Comparison of ENCODE assay signal across 10 cellular contexts in genomic region chr17:77644981-77645380, GRCh38.
DNase-seq lines count a peak whose midpoint lies in the region; ATAC-seq and TF ChIP-seq lines count a peak whose summit lies in the region.
"Had no signal": no experiment of that assay in that cellular context is flagged by ENCODE, and none has a peak within 500 bp of the region (broad histone marks: within the 10 kb centered on the region; RNA-seq: fewer than 3 reads in every experiment).

No MANE protein-coding gene starts in this region.

- no peak overlapping the region for H2AFZ ChIP-seq in Karpas-422 (ENCODE audit: low read length)
- H2AFZ ChIP-seq in PC-9: no peak overlapping the region
- H2AFZ ChIP-seq: hepatocyte had no signal

- peaks cover 4% of the 10 kb centered on the region for H3K9me3 Mint-ChIP-seq in activated CD4-positive, alpha-beta T cell treated with anti-CD3 and anti-CD28 coated beads for 36 hours (ENCODE audit: low read depth)
- H3K9me3 Mint-ChIP-seq in type B pancreatic cell: peaks cover 5% of the 10 kb centered on the region

- peak; percentile 56 for ATAC-seq in activated CD4-positive, alpha-beta T cell treated with anti-CD3 and anti-CD28 coated beads for 36 hours

- H3K4me1 ChIP-seq in Karpas-422 (ENCODE audit: low read length): no peaks in the 10 kb centered on the region
- H3K4me1 ChIP-seq in PC-9 (replicated peaks; ENCODE audit: insufficient read depth): no peaks in the 10 kb centered on the region

- no peaks in the 10 kb centered on the region for H3F3A ChIP-seq in PC-9 (ENCODE audit: insufficient read depth, low read depth)

- peak overlapping the region; percentile 59 for H3K4me3 Mint-ChIP-seq in activated CD4-positive, alpha-beta T cell treated with anti-CD3 and anti-CD28 coated beads for 36 hours
- H3K4me3 Mint-ChIP-seq in type B pancreatic cell: no peak overlapping the region

- no peak overlapping the region for H3K9ac ChIP-seq in Karpas-422 (ENCODE audit: low read length)

- no peaks in the 10 kb centered on the region for H3K79me2 ChIP-seq in Karpas-422 (ENCODE audit: low read length)
- no peaks in the 10 kb centered on the region for H3K79me2 ChIP-seq in PC-9 (ENCODE audit: low read depth)
- H3K79me2 ChIP-seq: hepatocyte had no signal

- peak overlapping the region; percentile 91 for H3K27ac Mint-ChIP-seq in activated CD4-positive, alpha-beta T cell treated with anti-CD3 and anti-CD28 coated beads for 36 hours
- H3K27ac Mint-ChIP-seq in type B pancreatic cell: no peak overlapping the region

- H3K27ac ChIP-seq in Karpas-422 (ENCODE audit: low read length) (no peak overlapping the region), PC-9 (no peak overlapping the region)
- H3K27ac ChIP-seq: hepatocyte had no signal

- H3K27me3 ChIP-seq in Karpas-422 (ENCODE audit: low read length) (no peaks in the 10 kb centered on the region), PC-9 (ENCODE audit: insufficient read depth, low read depth) (peaks cover 64% of the 10 kb centered on the region)

- intact Hi-C loops in activated CD4-positive, alpha-beta T cell treated with anti-CD3 and anti-CD28 coated beads for 36 hours (cut with DNase I, micrococcal nuclease): loop anchor here (1.0 to 10.0 kb wide), 10 partner anchors 11 to 313 kb away; partner anchors contain the start of gene TNRC6C (in 1 of the 2)
- intact Hi-C loops in PC-9 (cut with micrococcal nuclease; ENCODE audit: unreplicated experiment): no loop called here

- POLR2A ChIA-PET in activated CD4-positive, alpha-beta T cell treated with anti-CD3 and anti-CD28 coated beads for 36 hours (lab: Charles Lee): interaction anchor here (0.6 to 1.0 kb wide), 4 partner anchors 22 to 530 kb away, joined by 3 to 4 read pairs (median 4); no protein-coding TSS in a partner anchor
- POLR2A ChIA-PET in PC-9 (lab: Charles Lee; ENCODE audit: unreplicated experiment): no interaction called here

- TF ChIP-seq CTCF in type B pancreatic cell (conservative IDR thresholded peaks at IDR 0.05) (peak; percentile 21), PC-9 (conservative IDR thresholded peaks at IDR 0.05) (no peak)

- H3K9me2 ChIP-seq in Karpas-422 (replicated peaks; ENCODE audit: insufficient read depth, low read length) (no peaks in the 10 kb centered on the region), PC-9 (ENCODE audit: insufficient read depth) (no peaks in the 10 kb centered on the region)

- CTCF ChIA-PET in activated CD4-positive, alpha-beta T cell treated with anti-CD3 and anti-CD28 coated beads for 36 hours (lab: Charles Lee): interaction anchor here (0.5 to 1.6 kb wide), 3 partner anchors 20 to 368 kb away, joined by 3 to 4 read pairs (median 3); no protein-coding TSS in a partner anchor
- CTCF ChIA-PET in PC-9 (lab: Charles Lee): no interaction called here

- H3K9me3 ChIP-seq in Karpas-422 (ENCODE audit: low read length) (no peaks in the 10 kb centered on the region), PC-9 (ENCODE audit: insufficient read depth, low read depth) (no peaks in the 10 kb centered on the region)

- H3K4me1 Mint-ChIP-seq in activated CD4-positive, alpha-beta T cell treated with anti-CD3 and anti-CD28 coated beads for 36 hours: peaks cover 20% of the 10 kb centered on the region
- no peaks in the 10 kb centered on the region for H3K4me1 Mint-ChIP-seq in type B pancreatic cell (ENCODE audit: unreplicated experiment)

- no peak overlapping the region for H3K4me3 ChIP-seq in Karpas-422 (ENCODE audit: low read length)
- no peak overlapping the region for H3K4me3 ChIP-seq in PC-9
- H3K4me3 ChIP-seq: hepatocyte had no signal

- peaks cover 4% of the 10 kb centered on the region for H3K27me3 Mint-ChIP-seq in activated CD4-positive, alpha-beta T cell treated with anti-CD3 and anti-CD28 coated beads for 36 hours
- peaks cover 31% of the 10 kb centered on the region for H3K27me3 Mint-ChIP-seq in type B pancreatic cell

- no peaks in the 10 kb centered on the region for H4K20me1 ChIP-seq in Karpas-422 (ENCODE audit: insufficient read depth, low read depth, low read length)
- H4K20me1 ChIP-seq in PC-9 (ENCODE audit: insufficient read depth): no peaks in the 10 kb centered on the region

- DNase-seq in activated CD4-positive, alpha-beta T cell treated with anti-CD3 and anti-CD28 coated beads for 36 hours: peak; percentile 65
- DNase-seq in activated CD4-positive, alpha-beta T cell treated with anti-CD3 and anti-CD28 coated beads for 1 hour: no peak
- peak; percentile 59 for DNase-seq in activated T-cell treated with anti-CD3 and anti-CD28 coated beads, Interleukin-2, amount 50 U/mL, for 1 hour
- peak; percentile 55 for DNase-seq in left kidney (ENCODE audit: low read depth, low spot score)
- DNase-seq in type B pancreatic cell (ENCODE audit: extremely low spot score, unreplicated experiment): no peak
- no peak for DNase-seq in Karpas-422
- no peak for DNase-seq in PC-9
- no peak for DNase-seq in midbrain (lab: John Stamatoyannopoulos, UW)
- DNase-seq: NCI-H2081 had no signal

- H3K4me2 ChIP-seq in Karpas-422 (ENCODE audit: low read depth, low read length, poor library complexity, severe bottlenecking) (no peak overlapping the region), PC-9 (no peak overlapping the region)
- H3K4me2 ChIP-seq: hepatocyte had no signal

- H3K36me3 Mint-ChIP-seq in activated CD4-positive, alpha-beta T cell treated with anti-CD3 and anti-CD28 coated beads for 36 hours (ENCODE audit: low read depth): no peaks in the 10 kb centered on the region
- H3K36me3 Mint-ChIP-seq in type B pancreatic cell: no peaks in the 10 kb centered on the region

- no peaks in the 10 kb centered on the region for H3K36me3 ChIP-seq in Karpas-422 (ENCODE audit: insufficient read depth, low read length)
- H3K36me3 ChIP-seq in PC-9 (ENCODE audit: low read depth): no peaks in the 10 kb centered on the region

- no TSS peak for BruUV-seq in PC-9 (replicated peaks; lab: Mats Ljungman, UMichigan)

Comparison
In these comparisons a context has a peak if more than half of its experiments do, and no peak if none do; other contexts are left out.
1. DNase-seq: peak in activated CD4-positive, alpha-beta T cell treated with anti-CD3 and anti-CD28 coated beads for 36 hours (single experiment), activated T-cell treated with anti-CD3 and anti-CD28 coated beads, Interleukin-2, amount 50 U/mL, for 1 hour (single experiment) and left kidney (single experiment); none in activated CD4-positive, alpha-beta T cell treated with anti-CD3 and anti-CD28 coated beads for 1 hour (single experiment), type B pancreatic cell (single experiment), Karpas-422 (single experiment), PC-9 (0 of 2) and midbrain (single experiment).